ENCODE assay signal across 9 cellular contexts in genomic region chr7:711093-711966, GRCh38. TPM values are rescaled to one million over a fixed set of nuclear protein-coding genes. Genes with fewer than 3 reads are reported as not detected.
A peak's percentile ranks its signal among the peaks of the same experiment; 100 is the strongest.
DNase-seq lines count a peak whose midpoint lies in the region; ATAC-seq and TF ChIP-seq lines count a peak whose summit lies in the region.
"Had no signal": no experiment of that assay in that cellular context is flagged by ENCODE, and none has a peak within 500 bp of the region (broad histone marks: within the 10 kb centered on the region; RNA-seq: fewer than 3 reads in every experiment).

No MANE protein-coding gene starts in this region.

- no peaks in the 10 kb centered on the region for H3K27me3 ChIP-seq in H7 (ENCODE audit: control insufficient read depth, insufficient read depth, low read length)
- H3K27me3 ChIP-seq in iPS-18a (ENCODE audit: control insufficient read depth, insufficient read depth, low read length) = no peaks in the 10 kb centered on the region

- H3K27ac ChIP-seq in iPS-18a (ENCODE audit: low read length) = no peak overlapping the region

- no peak overlapping the region for H3K9ac ChIP-seq in iPS-18a (ENCODE audit: low read length)

- peak overlapping the region; percentile 58 for H3K4me3 Mint-ChIP-seq in activated naive CD8-positive, alpha-beta T cell treated with anti-CD3 and anti-CD28 coated beads, Interleukin-2, amount 10 ng/mL, durations not matched to agents 7 days and 5 days
- peak overlapping the region in 1 of 2 donors; percentile 62 for H3K4me3 Mint-ChIP-seq in CD14-positive monocyte

- peaks cover 19% of the 10 kb centered on the region for H3K36me3 Mint-ChIP-seq in activated naive CD8-positive, alpha-beta T cell treated with anti-CD3 and anti-CD28 coated beads, Interleukin-2, amount 10 ng/mL, durations not matched to agents 7 days and 5 days
- H3K36me3 Mint-ChIP-seq in CD14-positive monocyte = peaks cover 0 to 1% of the 10 kb centered on the region in 2 donors

- ATAC-seq in activated naive CD8-positive, alpha-beta T cell treated with anti-CD3 and anti-CD28 coated beads, Interleukin-2, amount 10 ng/mL, durations not matched to agents 7 days and 5 days (ENCODE audit: low read depth) = no peak
- peak; percentile 62 for ATAC-seq in sciatic nerve

- H3K4me1 ChIP-seq in iPS-18a (ENCODE audit: control insufficient read depth, low read depth, low read length) = peaks cover 2% of the 10 kb centered on the region

- DNase-seq in H7 (peak; percentile 77), sciatic nerve (ENCODE audit: low spot score) (peak; percentile 53), SHP77 (lab: John Stamatoyannopoulos, UW) (no peak), NCI-H524 (lab: John Stamatoyannopoulos, UW) (no peak), CD14-positive monocyte (ENCODE audit: low spot score) (no peak), CD1c-positive myeloid dendritic cell (ENCODE audit: extremely low spot score) (no peak)
- peak; percentile 28 for DNase-seq in activated naive CD8-positive, alpha-beta T cell treated with anti-CD3 and anti-CD28 coated beads, Interleukin-2, amount 10 ng/mL, durations not matched to agents 7 days and 5 days
- DNase-seq: NCI-H524 treated with DMSO at 0.1 percent for 48 hours had no signal

- H3K36me3 ChIP-seq in H7 (replicated peaks; ENCODE audit: control insufficient read depth, insufficient read depth, low read length) (no peaks in the 10 kb centered on the region), iPS-18a (ENCODE audit: control insufficient read depth, low read depth, low read length) (peaks cover 3% of the 10 kb centered on the region)

- no peaks in the 10 kb centered on the region for H3K9me3 Mint-ChIP-seq in activated naive CD8-positive, alpha-beta T cell treated with anti-CD3 and anti-CD28 coated beads, Interleukin-2, amount 10 ng/mL, durations not matched to agents 7 days and 5 days
- peaks cover 0 to 17% (median 3%) of the 10 kb centered on the region in 7 donors for H3K9me3 Mint-ChIP-seq in CD14-positive monocyte

- intact Hi-C loops in sciatic nerve (cut with DNase I) = no loop called here
- intact Hi-C loops in CD14-positive monocyte (cut with micrococcal nuclease) = no loop called here

- no peaks in the 10 kb centered on the region for H3K27me3 Mint-ChIP-seq in activated naive CD8-positive, alpha-beta T cell treated with anti-CD3 and anti-CD28 coated beads, Interleukin-2, amount 10 ng/mL, durations not matched to agents 7 days and 5 days
- peaks cover 22 to 37% (median 33%) of the 10 kb centered on the region in 3 donors for H3K27me3 Mint-ChIP-seq in CD14-positive monocyte (ENCODE audit: low read depth in 3 of 3)

- H3K4me1 Mint-ChIP-seq in activated naive CD8-positive, alpha-beta T cell treated with anti-CD3 and anti-CD28 coated beads, Interleukin-2, amount 10 ng/mL, durations not matched to agents 7 days and 5 days = peaks cover 4% of the 10 kb centered on the region
- H3K4me1 Mint-ChIP-seq in CD14-positive monocyte = no peaks in the 10 kb centered on the region

- no peaks in the 10 kb centered on the region for H3K9me3 ChIP-seq in iPS-18a (ENCODE audit: control insufficient read depth, low read depth, low read length)

- peak overlapping the region; percentile 39 for H3K4me3 ChIP-seq in H7 (ENCODE audit: insufficient read depth, low read depth, low read length)
- peak overlapping the region; percentile 27 for H3K4me3 ChIP-seq in iPS-18a (ENCODE audit: low read length)

- TF ChIP-seq CTCF in CD14-positive monocyte (IDR thresholded peaks at IDR 0.05) = no peak

- POLR2A ChIA-PET in activated naive CD8-positive, alpha-beta T cell treated with anti-CD3 and anti-CD28 coated beads, Interleukin-2, amount 10 ng/mL, durations not matched to agents 7 days and 5 days (lab: Charles Lee) = interaction anchor here (0.7 kb wide), 1 partner anchor 11 kb away, joined by 3 read pairs; no protein-coding TSS in a partner anchor

- no peak overlapping the region for H3K27ac Mint-ChIP-seq in activated naive CD8-positive, alpha-beta T cell treated with anti-CD3 and anti-CD28 coated beads, Interleukin-2, amount 10 ng/mL, durations not matched to agents 7 days and 5 days
- H3K27ac Mint-ChIP-seq in CD14-positive monocyte = peak overlapping the region in 1 of 7 donors; percentile 64

RNA-seq across cellular contexts. Expression of gene DNAAF5, which starts 15.2 kb away (rescaled TPM):
- total RNA-seq in H7 (2014; rRNA removed; shearing (Covaris generic)) = 82.5 and 101 TPM in 2 replicates
- total RNA-seq in activated naive CD8-positive, alpha-beta T cell treated with anti-CD3 and anti-CD28 coated beads, Interleukin-2, amount 10 ng/mL, durations not matched to agents 7 days and 5 days = 10 to 100 TPM; 18.3 to 22.4 TPM
- total RNA-seq in sciatic nerve = 19.0 TPM
- polyA plus RNA-seq in CD14-positive monocyte = 1 to 10 TPM; 1.2 to 2.0 TPM

RNA-seq across cellular contexts. Expression of gene PRKAR1B, which starts 15.8 kb away (rescaled TPM):
- total RNA-seq in H7 (2014; rRNA removed; shearing (Covaris generic)) = 32.4 and 32.8 TPM in 2 replicates
- 10 to 100 TPM; 26.5 to 28.2 TPM for total RNA-seq in activated naive CD8-positive, alpha-beta T cell treated with anti-CD3 and anti-CD28 coated beads, Interleukin-2, amount 10 ng/mL, durations not matched to agents 7 days and 5 days
- total RNA-seq in sciatic nerve = 11.1 TPM
- 1 to 10 TPM in 1 of 2 donors, under 1 TPM in 1; 0.94 to 1.1 TPM for polyA plus RNA-seq in CD14-positive monocyte

Comparison
In these comparisons a context has a peak if more than half of its experiments do, and no peak if none do; other contexts are left out.
1. DNase-seq: peak in H7 (single experiment), activated naive CD8-positive, alpha-beta T cell treated with anti-CD3 and anti-CD28 coated beads, Interleukin-2, amount 10 ng/mL, durations not matched to agents 7 days and 5 days (single experiment) and sciatic nerve (single experiment); none in SHP77 (0 of 2), NCI-H524 (0 of 2), CD14-positive monocyte (single experiment) and CD1c-positive myeloid dendritic cell (single experiment).